In the genomic region with DNA sequence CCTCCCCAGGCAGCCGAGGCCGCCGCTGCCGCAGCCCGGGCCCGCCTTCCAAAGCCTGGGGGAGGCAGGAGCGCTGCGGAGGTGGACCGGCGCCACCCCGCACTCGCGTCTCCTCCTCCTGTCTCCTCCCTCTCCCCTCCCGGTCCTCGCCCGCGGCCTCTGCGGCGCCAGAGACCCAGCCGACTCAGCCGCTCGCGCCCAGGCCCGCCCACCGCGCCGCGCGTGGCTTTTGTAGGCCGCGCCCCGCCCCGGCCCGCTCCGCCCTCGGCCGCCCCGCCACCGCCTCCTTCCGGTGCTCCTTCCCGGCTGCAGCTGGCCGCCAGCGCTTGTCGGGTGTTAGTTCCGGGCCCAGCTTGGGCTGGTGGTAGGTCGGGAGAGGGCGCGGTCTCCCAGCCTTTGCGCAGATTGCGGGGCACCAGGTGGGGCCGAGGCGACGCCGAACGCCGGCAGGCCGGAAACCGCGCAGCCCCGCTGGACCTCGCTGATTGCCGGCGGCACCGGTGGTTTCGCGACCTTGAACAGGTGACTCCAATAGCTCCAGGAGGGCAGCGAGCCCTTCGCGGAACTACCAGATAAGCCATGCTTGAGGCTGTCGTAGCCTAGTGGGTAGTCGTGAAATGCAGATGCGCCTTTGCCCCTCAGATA, we compare ENCODE assay signal across 8 cellular contexts. TPM values are rescaled to one million over a fixed set of nuclear protein-coding genes. Genes with fewer than 3 reads are reported as not detected.
DNase-seq lines count a peak whose midpoint lies in the region; ATAC-seq and TF ChIP-seq lines count a peak whose summit lies in the region.

A gene with protein sequence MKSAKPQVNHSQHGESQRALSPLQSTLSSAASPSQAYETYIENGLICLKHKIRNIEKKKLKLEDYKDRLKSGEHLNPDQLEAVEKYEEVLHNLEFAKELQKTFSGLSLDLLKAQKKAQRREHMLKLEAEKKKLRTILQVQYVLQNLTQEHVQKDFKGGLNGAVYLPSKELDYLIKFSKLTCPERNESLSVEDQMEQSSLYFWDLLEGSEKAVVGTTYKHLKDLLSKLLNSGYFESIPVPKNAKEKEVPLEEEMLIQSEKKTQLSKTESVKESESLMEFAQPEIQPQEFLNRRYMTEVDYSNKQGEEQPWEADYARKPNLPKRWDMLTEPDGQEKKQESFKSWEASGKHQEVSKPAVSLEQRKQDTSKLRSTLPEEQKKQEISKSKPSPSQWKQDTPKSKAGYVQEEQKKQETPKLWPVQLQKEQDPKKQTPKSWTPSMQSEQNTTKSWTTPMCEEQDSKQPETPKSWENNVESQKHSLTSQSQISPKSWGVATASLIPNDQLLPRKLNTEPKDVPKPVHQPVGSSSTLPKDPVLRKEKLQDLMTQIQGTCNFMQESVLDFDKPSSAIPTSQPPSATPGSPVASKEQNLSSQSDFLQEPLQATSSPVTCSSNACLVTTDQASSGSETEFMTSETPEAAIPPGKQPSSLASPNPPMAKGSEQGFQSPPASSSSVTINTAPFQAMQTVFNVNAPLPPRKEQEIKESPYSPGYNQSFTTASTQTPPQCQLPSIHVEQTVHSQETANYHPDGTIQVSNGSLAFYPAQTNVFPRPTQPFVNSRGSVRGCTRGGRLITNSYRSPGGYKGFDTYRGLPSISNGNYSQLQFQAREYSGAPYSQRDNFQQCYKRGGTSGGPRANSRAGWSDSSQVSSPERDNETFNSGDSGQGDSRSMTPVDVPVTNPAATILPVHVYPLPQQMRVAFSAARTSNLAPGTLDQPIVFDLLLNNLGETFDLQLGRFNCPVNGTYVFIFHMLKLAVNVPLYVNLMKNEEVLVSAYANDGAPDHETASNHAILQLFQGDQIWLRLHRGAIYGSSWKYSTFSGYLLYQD (minus strand): TSS at position 202 of the 645 bp plus-strand sequence. CDS start 1,431 bp downstream, outside the sequence.

- peak; percentile 96 for DNase-seq in CD1c-positive myeloid dendritic cell (ENCODE audit: extremely low spot score)
- peak; percentile 95 for DNase-seq in NCI-H748 (lab: John Stamatoyannopoulos, UW; ENCODE audit: unreplicated experiment)
- peak; percentile 89 to 90 for DNase-seq in activated CD4-positive, alpha-beta T cell treated with anti-CD3 and anti-CD28 coated beads, Interleukin-2, amount 50 U/mL, for 24 hours (ENCODE audit: low read depth in 1 of 2, low spot score in 1 of 2)
- DNase-seq in left lung = peak; percentile 97 to 100
- DNase-seq in stimulated activated CD4-positive, alpha-beta T cell treated with anti-CD3 and anti-CD28 coated beads, Interleukin-2, amount 100 ng/mL, for 4 hours (ENCODE audit: low read depth) = peak; percentile 94

- ATAC-seq in GM19397 (IDR thresholded peaks at IDR 0.05; ENCODE audit: unreplicated experiment) (peak; percentile 96), HG03565 (IDR thresholded peaks at IDR 0.05; ENCODE audit: unreplicated experiment) (peak; percentile 87), left lung (peak; percentile 98)

- intact Hi-C loops in dendritic cell treated with granulocyte-macrophage colony-stimulating factor and Interleukin-4, amounts not matched to agents 40 ng/mL and 50 ng/mL, for 4 days (cut with micrococcal nuclease) = loop anchor here (1.0 to 10.0 kb wide), 3 partner anchors 60 to 1920 kb away; a partner anchor contains a TSS
- intact Hi-C loops in left lung (cut with DNase I) = no loop called here

- TF ChIP-seq CTCF in left lung (IDR thresholded peaks at IDR 0.05) = peak; percentile 12 to 29

- H3K4me3 ChIP-seq in left lung = peak within 1 kb of the TSS; percentile 78

- no peaks in the 10 kb centered on the region for H3K27me3 ChIP-seq in left lung

- H3K4me3 Mint-ChIP-seq in dendritic cell treated with granulocyte-macrophage colony-stimulating factor and Interleukin-4, amounts not matched to agents 40 ng/mL and 50 ng/mL, for 4 days = peak within 1 kb of the TSS; percentile 91

- peak within 1 kb of the TSS; percentile 84 to 87 for H3K27ac ChIP-seq in left lung

- no peaks in the 10 kb centered on the region for H3K9me3 Mint-ChIP-seq in dendritic cell treated with granulocyte-macrophage colony-stimulating factor and Interleukin-4, amounts not matched to agents 40 ng/mL and 50 ng/mL, for 4 days

- peaks cover 0 to 13% of the 10 kb centered on the region in 2 donors for H3K4me1 ChIP-seq in left lung

- no peaks in the 10 kb centered on the region for H3K36me3 ChIP-seq in left lung

- H3K9me3 ChIP-seq in left lung = no peaks in the 10 kb centered on the region

- H3K36me3 Mint-ChIP-seq in dendritic cell treated with granulocyte-macrophage colony-stimulating factor and Interleukin-4, amounts not matched to agents 40 ng/mL and 50 ng/mL, for 4 days (ENCODE audit: low read depth) = peaks cover 7% of the 10 kb centered on the region

- H3K4me1 Mint-ChIP-seq in dendritic cell treated with granulocyte-macrophage colony-stimulating factor and Interleukin-4, amounts not matched to agents 40 ng/mL and 50 ng/mL, for 4 days (ENCODE audit: low read depth) = peaks cover 25% of the 10 kb centered on the region

- peaks cover 7% of the 10 kb centered on the region for H3K27me3 Mint-ChIP-seq in dendritic cell treated with granulocyte-macrophage colony-stimulating factor and Interleukin-4, amounts not matched to agents 40 ng/mL and 50 ng/mL, for 4 days

- peak within 1 kb of the TSS; percentile 77 for H3K27ac Mint-ChIP-seq in dendritic cell treated with granulocyte-macrophage colony-stimulating factor and Interleukin-4, amounts not matched to agents 40 ng/mL and 50 ng/mL, for 4 days

RNA-seq across cellular contexts. Expression of the gene that starts here (rescaled TPM):
- total RNA-seq in left lung = 10 to 100 TPM; 16.4 to 20.1 TPM

Comparison
In these comparisons a context has a peak if more than half of its experiments do, and no peak if none do; other contexts are left out.
1. Peak in every context shown above with its lines: DNase-seq, ATAC-seq, H3K4me3 ChIP-seq and H3K27ac ChIP-seq.